In the genomic region with DNA sequence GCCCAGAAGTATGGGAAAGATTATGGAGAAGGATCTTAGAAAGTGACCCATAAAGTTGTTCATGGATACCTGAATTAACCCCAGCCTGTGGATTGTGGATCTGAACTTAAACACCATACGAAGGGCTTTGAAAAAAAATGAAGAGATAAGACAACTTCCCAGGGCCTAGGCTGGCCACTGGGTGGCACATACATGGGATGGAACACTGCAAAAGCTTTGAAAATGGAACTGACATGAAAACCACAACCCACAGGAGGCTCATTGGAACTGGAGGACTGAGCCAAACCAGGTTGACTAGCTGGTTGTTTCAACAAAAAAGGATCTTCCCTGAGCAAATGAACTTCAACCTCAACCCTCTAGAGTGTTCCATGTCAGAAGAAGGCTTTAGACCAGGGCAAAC, we compare ENCODE assay signal across 13 cellular contexts. TPM values are rescaled to one million over a fixed set of nuclear protein-coding genes. Genes with fewer than 3 reads are reported as not detected.
DNase-seq lines count a peak whose midpoint lies in the region; ATAC-seq and TF ChIP-seq lines count a peak whose summit lies in the region.
"Had no signal": no experiment of that assay in that cellular context is flagged by ENCODE, and none has a peak within 500 bp of the region (broad histone marks: within the 10 kb centered on the region; RNA-seq: fewer than 3 reads in every experiment).

No MANE protein-coding gene starts in this region.

- no peaks in the 10 kb centered on the region for H3K27me3 Mint-ChIP-seq in H9 (ENCODE audit: low read depth)
- H3K27me3 Mint-ChIP-seq in activated CD4-positive, alpha-beta memory T cell treated with anti-CD3 and anti-CD28 coated beads, Interleukin-2, amount 10 ng/mL, durations not matched to agents 7 days and 5 days, result peaks cover 41% of the 10 kb centered on the region

- H3K4me1 ChIP-seq in BE2C (peaks cover 40% of the 10 kb centered on the region), H9 (ENCODE audit: insufficient read depth, low read length) (no peaks in the 10 kb centered on the region; the same call in 1 of the 2 replicates), mesendoderm (ENCODE audit: control insufficient read depth, low read depth, low read length) (no peaks in the 10 kb centered on the region)

- H3K9me3 ChIP-seq in BE2C (no peaks in the 10 kb centered on the region), H9 (ENCODE audit: control insufficient read depth, low read depth, low read length) (no peaks in the 10 kb centered on the region)
- H3K9me3 ChIP-seq: mucosa of descending colon had no signal

- no peak overlapping the region for H2AK5ac ChIP-seq in H9 (ENCODE audit: insufficient read length, low read length)
- H2AK5ac ChIP-seq in mesendoderm (ENCODE audit: low read length), result no peak overlapping the region

- no peaks in the 10 kb centered on the region for H4K20me1 ChIP-seq in H9 (ENCODE audit: control insufficient read depth, insufficient read depth, insufficient read length)

- peak; percentile 55 for TF ChIP-seq CTCF in BE2C (IDR thresholded peaks at IDR 0.05; ENCODE audit: low read depth, low read length)
- peak; percentile 28; the same call in 1 of the 3 replicates for TF ChIP-seq CTCF in H9 (conservative IDR thresholded peaks at IDR 0.05)

- peak; percentile 56 for ATAC-seq in SK-N-SH treated with all-trans-retinoic acid at 6 μM for 48 hours
- ATAC-seq: mucosa of descending colon had no signal

- POLR2A ChIA-PET in activated CD4-positive, alpha-beta memory T cell treated with anti-CD3 and anti-CD28 coated beads, Interleukin-2, amount 10 ng/mL, durations not matched to agents 7 days and 5 days (lab: Charles Lee), result no interaction called here

- H3K18ac ChIP-seq in H9 (ENCODE audit: insufficient read length, low read depth, low read length) (no peak overlapping the region), mesendoderm (ENCODE audit: low read length) (no peak overlapping the region)

- H3K79me2 ChIP-seq in H9 (ENCODE audit: insufficient read depth, low read length) (no peaks in the 10 kb centered on the region), mesendoderm (ENCODE audit: control insufficient read depth, insufficient read depth, low read length) (no peaks in the 10 kb centered on the region)

- H3K27ac ChIP-seq in H9 (ENCODE audit: insufficient read length, low read depth, low read length) (no peak overlapping the region), mesendoderm (ENCODE audit: low read depth, low read length) (no peak overlapping the region)

- DNase-seq in BE2C (peak; percentile 46), H9 (no peak), mesendoderm (peak; percentile 14), GF-D8 (lab: John Stamatoyannopoulos, UW) (no peak), C1 segment of cervical spinal cord (lab: John Stamatoyannopoulos, UW) (no peak), UCSD-AML1 (lab: John Stamatoyannopoulos, UW; ENCODE audit: unreplicated experiment) (no peak)
- DNase-seq in activated CD4-positive, alpha-beta memory T cell treated with anti-CD3 and anti-CD28 coated beads, Interleukin-2, amount 10 ng/mL, durations not matched to agents 7 days and 5 days, result no peak
- DNase-seq: activated T-cell treated with anti-CD3 and anti-CD28 coated beads, Interleukin-2, amount 50 U/mL, for 24 hours; immature natural killer cell; mucosa of descending colon; NCI-H446 treated with DMSO at 0.1 percent for 48 hours had no signal

- H2AFZ ChIP-seq in H9 (ENCODE audit: low read length), result no peak overlapping the region

- H3K23ac ChIP-seq in H9 (ENCODE audit: insufficient read length, low read depth, low read length) (no peak overlapping the region), mesendoderm (ENCODE audit: low read length) (no peak overlapping the region)

- H2BK20ac ChIP-seq in H9 (ENCODE audit: low read depth, low read length, poor library complexity, severe bottlenecking), result no peak overlapping the region

- no peak overlapping the region for H3K4ac ChIP-seq in H9 (ENCODE audit: low read depth, low read length)
- H3K4ac ChIP-seq in mesendoderm (ENCODE audit: low read depth, low read length), result no peak overlapping the region

- no peak overlapping the region for H3K9ac ChIP-seq in H9 (ENCODE audit: extremely low read depth, insufficient read length, low read length)
- no peak overlapping the region for H3K9ac ChIP-seq in mesendoderm (ENCODE audit: low read length)

- H3K36me3 ChIP-seq in BE2C (no peaks in the 10 kb centered on the region), mesendoderm (ENCODE audit: control insufficient read depth, insufficient read depth, low read length) (no peaks in the 10 kb centered on the region)

- H3K4me3 Mint-ChIP-seq in H9, result no peak overlapping the region
- no peak overlapping the region for H3K4me3 Mint-ChIP-seq in activated CD4-positive, alpha-beta memory T cell treated with anti-CD3 and anti-CD28 coated beads, Interleukin-2, amount 10 ng/mL, durations not matched to agents 7 days and 5 days
- H3K4me3 Mint-ChIP-seq: activated T-cell treated with anti-CD3 and anti-CD28 coated beads, Interleukin-2, amount 50 U/mL, for 24 hours; CD4-positive, CD25-positive, alpha-beta regulatory T cell; immature natural killer cell had no signal

- H3K4me2 ChIP-seq in H9 (ENCODE audit: insufficient read depth, insufficient read length, low read length) (no peak overlapping the region), mesendoderm (ENCODE audit: low read length) (no peak overlapping the region)

- no peaks in the 10 kb centered on the region for H3K9me3 Mint-ChIP-seq in H9
- H3K9me3 Mint-ChIP-seq in activated CD4-positive, alpha-beta memory T cell treated with anti-CD3 and anti-CD28 coated beads, Interleukin-2, amount 10 ng/mL, durations not matched to agents 7 days and 5 days, result no peaks in the 10 kb centered on the region
- H3K9me3 Mint-ChIP-seq: activated T-cell treated with anti-CD3 and anti-CD28 coated beads, Interleukin-2, amount 50 U/mL, for 24 hours; immature natural killer cell had no signal

- H3T11ph ChIP-seq in H9 (ENCODE audit: low read length), result no peak overlapping the region

- H2BK120ac ChIP-seq in H9 (ENCODE audit: low read depth, low read length, poor library complexity, severe bottlenecking) (no peak overlapping the region), mesendoderm (ENCODE audit: low read depth, low read length) (no peak overlapping the region)

- H3K56ac ChIP-seq in H9 (ENCODE audit: insufficient read length, low read depth, low read length), result no peak overlapping the region
- no peak overlapping the region for H3K56ac ChIP-seq in mesendoderm (ENCODE audit: low read length)

- H2BK15ac ChIP-seq in H9 (ENCODE audit: low read depth, low read length) (no peak overlapping the region), mesendoderm (replicated peaks; ENCODE audit: low read depth) (no peak overlapping the region)

- no peaks in the 10 kb centered on the region for H3K4me1 Mint-ChIP-seq in H9
- peaks cover 3% of the 10 kb centered on the region for H3K4me1 Mint-ChIP-seq in activated CD4-positive, alpha-beta memory T cell treated with anti-CD3 and anti-CD28 coated beads, Interleukin-2, amount 10 ng/mL, durations not matched to agents 7 days and 5 days
- H3K4me1 Mint-ChIP-seq: immature natural killer cell had no signal

- H2BK12ac ChIP-seq in H9 (ENCODE audit: insufficient read length, low read depth, low read length), result no peak overlapping the region

- H4K91ac ChIP-seq in H9 (ENCODE audit: insufficient read length, low read depth, low read length), result no peak overlapping the region

- H2BK5ac ChIP-seq in H9 (ENCODE audit: insufficient read length, low read length) (no peak overlapping the region), mesendoderm (ENCODE audit: low read length) (no peak overlapping the region)

- WGBS in H9 (ENCODE audit: extremely low coverage, insufficient read length, low lambda C conversion rate), result no CpG with 5 or more reads among the region's 1 CpG
- WGBS in mesendoderm (ENCODE audit: extremely low coverage, insufficient coverage, low lambda C conversion rate), result no CpG with 5 or more reads among the region's 1 CpG

- CTCF ChIA-PET in activated CD4-positive, alpha-beta memory T cell treated with anti-CD3 and anti-CD28 coated beads, Interleukin-2, amount 10 ng/mL, durations not matched to agents 7 days and 5 days (lab: Charles Lee), result no interaction called here

- H3K27ac Mint-ChIP-seq in H9, result no peak overlapping the region
- no peak overlapping the region for H3K27ac Mint-ChIP-seq in activated CD4-positive, alpha-beta memory T cell treated with anti-CD3 and anti-CD28 coated beads, Interleukin-2, amount 10 ng/mL, durations not matched to agents 7 days and 5 days
- H3K27ac Mint-ChIP-seq: activated T-cell treated with anti-CD3 and anti-CD28 coated beads, Interleukin-2, amount 50 U/mL, for 24 hours; CD4-positive, CD25-positive, alpha-beta regulatory T cell; immature natural killer cell had no signal

- H3K79me1 ChIP-seq in H9 (ENCODE audit: insufficient read depth, low read depth, low read length, poor library complexity, severe bottlenecking), result no peaks in the 10 kb centered on the region
- H3K79me1 ChIP-seq in mesendoderm (ENCODE audit: low read length), result no peaks in the 10 kb centered on the region

- H4K5ac ChIP-seq in H9 (ENCODE audit: insufficient read length, low read depth, low read length) (no peak overlapping the region), mesendoderm (ENCODE audit: low read length) (no peak overlapping the region)

- H4K8ac ChIP-seq in H9 (replicated peaks; ENCODE audit: insufficient read length, low read depth, low read length) (no peak overlapping the region), mesendoderm (ENCODE audit: low read depth, low read length) (no peak overlapping the region)

- H3K14ac ChIP-seq in H9 (ENCODE audit: insufficient read depth, low read length), result no peak overlapping the region

- H3K23me2 ChIP-seq in H9 (ENCODE audit: insufficient read length, low read depth, low read length, poor library complexity, severe bottlenecking), result no peaks in the 10 kb centered on the region

- no peaks in the 10 kb centered on the region for H3K36me3 Mint-ChIP-seq in H9 (ENCODE audit: insufficient read depth in 1 of 3, low read depth in 3 of 3)
- H3K36me3 Mint-ChIP-seq in activated CD4-positive, alpha-beta memory T cell treated with anti-CD3 and anti-CD28 coated beads, Interleukin-2, amount 10 ng/mL, durations not matched to agents 7 days and 5 days (ENCODE audit: low read depth), result no peaks in the 10 kb centered on the region
- H3K36me3 Mint-ChIP-seq: CD4-positive, CD25-positive, alpha-beta regulatory T cell; immature natural killer cell had no signal

- no peaks in the 10 kb centered on the region for H3K27me3 ChIP-seq in BE2C
- no peaks in the 10 kb centered on the region for H3K27me3 ChIP-seq in H9 (ENCODE audit: insufficient read depth, low read length)
- no peaks in the 10 kb centered on the region for H3K27me3 ChIP-seq in mesendoderm (ENCODE audit: insufficient read depth, low read length, poor library complexity)

- H3K4me3 ChIP-seq in BE2C (ENCODE audit: low read depth, low read length) (no peak overlapping the region), mesendoderm (ENCODE audit: low read length) (no peak overlapping the region)
- H3K4me3 ChIP-seq: mucosa of descending colon had no signal

RNA-seq across cellular contexts. Expression of a gene that starts 34.5 kb away (rescaled TPM):
- 0.63 TPM for polyA plus RNA-seq in BE2C (2012; ENCODE audit: insufficient read depth, insufficient read length, low read depth)
- 1.9 and 2.0 TPM in 2 replicates for total RNA-seq in H9 (2021)
- 1.7 TPM for polyA plus RNA-seq in mesendoderm (2013, experiment 1 of 2)
- polyA plus RNA-seq in mesendoderm (2013, experiment 2 of 2), result 1.3 TPM
- under 1 TPM; 0.03 to 0.15 TPM for total RNA-seq in activated CD4-positive, alpha-beta memory T cell treated with anti-CD3 and anti-CD28 coated beads, Interleukin-2, amount 10 ng/mL, durations not matched to agents 7 days and 5 days
- polyA plus RNA-seq: immature natural killer cell had no signal

Comparison
In these comparisons a context has a peak if more than half of its experiments do, and no peak if none do; other contexts are left out.
1. DNase-seq: peak in BE2C (single experiment) and mesendoderm (single experiment); none in H9 (single experiment), GF-D8 (single experiment), C1 segment of cervical spinal cord (0 of 14), activated CD4-positive, alpha-beta memory T cell treated with anti-CD3 and anti-CD28 coated beads, Interleukin-2, amount 10 ng/mL, durations not matched to agents 7 days and 5 days (single experiment) and UCSD-AML1 (single experiment).